ENCODE assay signal across 2 cellular contexts in the genomic region with DNA sequence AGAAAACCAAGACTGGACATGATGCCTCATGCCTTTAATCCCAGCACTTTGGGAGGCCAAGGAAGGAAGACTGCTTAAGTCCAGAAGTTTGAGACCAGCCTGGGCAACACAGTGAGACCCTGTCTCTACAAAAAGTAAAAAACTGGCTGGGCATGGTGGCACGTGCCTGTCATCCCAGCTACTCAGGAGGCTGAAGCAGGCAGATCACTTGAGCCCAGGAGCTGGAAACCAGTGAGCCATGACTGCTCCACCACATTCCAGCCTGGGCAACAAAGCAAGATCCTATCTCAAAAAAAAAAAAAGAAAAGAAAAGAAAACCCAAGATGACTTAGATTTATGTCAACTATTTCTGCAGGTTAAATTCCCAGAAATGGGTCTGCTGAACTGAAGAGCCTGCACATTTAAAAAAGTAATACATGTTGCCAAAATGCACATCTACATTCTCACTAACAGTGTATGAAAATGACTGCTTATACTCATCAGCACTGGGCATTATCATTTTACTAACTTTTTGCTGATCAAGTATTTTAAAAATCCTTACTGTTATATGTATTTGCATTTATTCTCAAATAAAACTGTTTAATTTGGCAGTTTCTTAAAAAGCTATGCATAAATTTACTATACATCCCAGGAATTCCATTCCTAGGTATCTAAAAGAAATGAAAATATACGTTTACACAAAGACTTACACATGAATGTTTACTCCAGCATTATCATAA.
TF ChIP-seq lines count a peak whose summit lies in the region.

No MANE protein-coding gene starts in this region.

TF ChIP-seq in HCT116, 20 proteins besides CTCF, POLR2A, EP300 and RAD21:
- TF ChIP-seq, protein P1, sequence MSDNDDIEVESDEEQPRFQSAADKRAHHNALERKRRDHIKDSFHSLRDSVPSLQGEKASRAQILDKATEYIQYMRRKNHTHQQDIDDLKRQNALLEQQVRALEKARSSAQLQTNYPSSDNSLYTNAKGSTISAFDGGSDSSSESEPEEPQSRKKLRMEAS (IDR thresholded peaks at IDR 0.05) = no peak
- no peak for TF ChIP-seq TCF7L2 (IDR thresholded peaks at IDR 0.05; ENCODE audit: borderline replicate concordance, extremely low read depth, insufficient read depth, insufficient read length)
- TF ChIP-seq, protein P2, sequence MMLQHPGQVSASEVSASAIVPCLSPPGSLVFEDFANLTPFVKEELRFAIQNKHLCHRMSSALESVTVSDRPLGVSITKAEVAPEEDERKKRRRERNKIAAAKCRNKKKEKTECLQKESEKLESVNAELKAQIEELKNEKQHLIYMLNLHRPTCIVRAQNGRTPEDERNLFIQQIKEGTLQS (IDR thresholded peaks at IDR 0.05) = no peak
- no peak for TF ChIP-seq FOSL1 (IDR thresholded peaks at IDR 0.05; ENCODE audit: low read depth)
- no peak for TF ChIP-seq EZH2 (IDR thresholded peaks at IDR 0.05)
- TF ChIP-seq ELF1 (IDR thresholded peaks at IDR 0.05; ENCODE audit: borderline replicate concordance, low read depth) = no peak
- TF ChIP-seq, protein P3, sequence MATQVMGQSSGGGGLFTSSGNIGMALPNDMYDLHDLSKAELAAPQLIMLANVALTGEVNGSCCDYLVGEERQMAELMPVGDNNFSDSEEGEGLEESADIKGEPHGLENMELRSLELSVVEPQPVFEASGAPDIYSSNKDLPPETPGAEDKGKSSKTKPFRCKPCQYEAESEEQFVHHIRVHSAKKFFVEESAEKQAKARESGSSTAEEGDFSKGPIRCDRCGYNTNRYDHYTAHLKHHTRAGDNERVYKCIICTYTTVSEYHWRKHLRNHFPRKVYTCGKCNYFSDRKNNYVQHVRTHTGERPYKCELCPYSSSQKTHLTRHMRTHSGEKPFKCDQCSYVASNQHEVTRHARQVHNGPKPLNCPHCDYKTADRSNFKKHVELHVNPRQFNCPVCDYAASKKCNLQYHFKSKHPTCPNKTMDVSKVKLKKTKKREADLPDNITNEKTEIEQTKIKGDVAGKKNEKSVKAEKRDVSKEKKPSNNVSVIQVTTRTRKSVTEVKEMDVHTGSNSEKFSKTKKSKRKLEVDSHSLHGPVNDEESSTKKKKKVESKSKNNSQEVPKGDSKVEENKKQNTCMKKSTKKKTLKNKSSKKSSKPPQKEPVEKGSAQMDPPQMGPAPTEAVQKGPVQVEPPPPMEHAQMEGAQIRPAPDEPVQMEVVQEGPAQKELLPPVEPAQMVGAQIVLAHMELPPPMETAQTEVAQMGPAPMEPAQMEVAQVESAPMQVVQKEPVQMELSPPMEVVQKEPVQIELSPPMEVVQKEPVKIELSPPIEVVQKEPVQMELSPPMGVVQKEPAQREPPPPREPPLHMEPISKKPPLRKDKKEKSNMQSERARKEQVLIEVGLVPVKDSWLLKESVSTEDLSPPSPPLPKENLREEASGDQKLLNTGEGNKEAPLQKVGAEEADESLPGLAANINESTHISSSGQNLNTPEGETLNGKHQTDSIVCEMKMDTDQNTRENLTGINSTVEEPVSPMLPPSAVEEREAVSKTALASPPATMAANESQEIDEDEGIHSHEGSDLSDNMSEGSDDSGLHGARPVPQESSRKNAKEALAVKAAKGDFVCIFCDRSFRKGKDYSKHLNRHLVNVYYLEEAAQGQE (IDR thresholded peaks at IDR 0.05; ENCODE audit: low read depth) = no peak
- TF ChIP-seq JUND (IDR thresholded peaks at IDR 0.05) = no peak

TF ChIP-seq in WTC11, 78 proteins besides CTCF, POLR2A, EP300 and RAD21:
- TF ChIP-seq ZNF121 (CRISPR knock-in tag; IDR thresholded peaks at IDR 0.05) (peak; percentile 52; the same call in 1 of the 2 replicates), ESRRA (CRISPR knock-in tag; IDR thresholded peaks at IDR 0.05; ENCODE audit: borderline replicate concordance) (no peak)
